ENCODE assay signal across 8 cellular contexts in genomic region chr16:29877266-29877961, GRCh38. TPM values are rescaled to one million over a fixed set of nuclear protein-coding genes. Genes with fewer than 3 reads are reported as not detected.
DNase-seq lines count a peak whose midpoint lies in the region; ATAC-seq, FAIRE-seq and TF ChIP-seq lines count a peak whose summit lies in the region.

No MANE protein-coding gene starts in this region.

- intact Hi-C loops in GM12878 (cut with micrococcal nuclease; ENCODE audit: unreplicated experiment) = no loop called here

- DNase-seq in RPMI7951 (ENCODE audit: low read depth) = peak; percentile 61
- DNase-seq in GM12878 (ENCODE audit: low read depth, low spot score) = peak; percentile 40
- peak; percentile 78 for DNase-seq in lung (ENCODE audit: low spot score)
- no peak for DNase-seq in inferior parietal cortex (ENCODE audit: extremely low spot score)
- DNase-seq in HuH-7.5 (ENCODE audit: low spot score) = no peak
- DNase-seq in HTR-8/SVneo (ENCODE audit: insufficient read length, low spot score) = no peak

- no TSS peak for BruUV-seq in GM12878 (replicated peaks; lab: Mats Ljungman, UMichigan)

- no peak for TF ChIP-seq POLR2A in GM12878 (IDR thresholded peaks at IDR 0.05; ENCODE audit: low read depth, low read length)

- no peak for FAIRE-seq in GM12878 (lab: Jason Lieb, UNC)
- no peak for FAIRE-seq in HTR-8/SVneo (lab: Jason Lieb, UNC)

- H4K20me1 ChIP-seq in GM12878 (ENCODE audit: control insufficient read depth, insufficient read depth) = no peaks in the 10 kb centered on the region

- H3K4me3 ChIP-seq in GM12878 (no peak overlapping the region), lung (no peak overlapping the region)

- H3K27me3 ChIP-seq in GM12878 (replicated peaks in 1 of 2; ENCODE audit: control insufficient read depth in 2 of 2, insufficient read depth in 2 of 2, low read length in 1 of 2) (peaks cover 4 to 5% of the 10 kb centered on the region in 2 experiments; a peak in 3 of 4 replicates), lung (ENCODE audit: control insufficient read depth, insufficient read depth) (peaks cover 4% of the 10 kb centered on the region)

- H3K4me2 ChIP-seq in GM12878 (ENCODE audit: control insufficient read depth, insufficient read depth) = no peak overlapping the region; the same call in 1 of the 2 replicates

- no peaks in the 10 kb centered on the region for H3K9me3 ChIP-seq in GM12878 (replicated peaks; ENCODE audit: control insufficient read depth, insufficient read depth, low read length)
- peaks cover 0 to 6% of the 10 kb centered on the region in 2 donors for H3K9me3 ChIP-seq in lung (ENCODE audit: control insufficient read depth in 2 of 2, insufficient read depth in 1 of 2, low read length in 1 of 2)

- RAD21 ChIA-PET in GM12878 (lab: Charles Lee; ENCODE audit: unreplicated experiment) = no interaction called here

- TF ChIP-seq EP300 in GM12878 (IDR thresholded peaks at IDR 0.05; ENCODE audit: borderline replicate concordance in 1 of 2, control insufficient read depth in 1 of 2, low read depth in 2 of 2, low read length in 2 of 2) = no peak

- ATAC-seq in GM19438 (IDR thresholded peaks at IDR 0.05; ENCODE audit: low read depth, unreplicated experiment) (peak; percentile 81), GM12878 (peak; percentile 95), lung (ENCODE audit: insufficient read depth, low FRiP score) (peak; percentile 81), HG02571 (IDR thresholded peaks at IDR 0.05; ENCODE audit: unreplicated experiment) (no peak)

- no peaks in the 10 kb centered on the region for H3K4me1 ChIP-seq in GM12878 (ENCODE audit: control insufficient read depth, insufficient read depth, low read length)
- H3K4me1 ChIP-seq in lung (ENCODE audit: control insufficient read depth in 2 of 2, insufficient read depth in 2 of 2, low read length in 2 of 2) = peaks cover 0 to 5% of the 10 kb centered on the region in 2 donors

- CTCF ChIA-PET in GM12878 (lab: Yijun Ruan, JAX) = interaction anchor here (1.0 kb wide), 1 partner anchor 178 kb away, joined by 4 read pairs; no protein-coding TSS in a partner anchor

- H3K79me2 ChIP-seq in GM12878 (ENCODE audit: control insufficient read depth, insufficient read depth, low read length) = no peaks in the 10 kb centered on the region

- no peak overlapping the region for H3K27ac ChIP-seq in GM12878 (ENCODE audit: control insufficient read depth, insufficient read depth)
- no peak overlapping the region for H3K27ac ChIP-seq in lung (ENCODE audit: low read depth in 1 of 2, low read length in 1 of 2)

- no peak for TF ChIP-seq RAD21 in GM12878 (IDR thresholded peaks at IDR 0.05; ENCODE audit: insufficient read depth, low read depth, low read length)

- SMC1A ChIA-PET in GM12878 (lab: Charles Lee; ENCODE audit: uncharacterized antibody, unreplicated experiment) = interaction anchor here (1.2 kb wide), 1 partner anchor 85 kb away, joined by 3 read pairs; no protein-coding TSS in a partner anchor

- TF ChIP-seq CTCF in GM12878 (IDR thresholded peaks at IDR 0.05 in 2 of 3, conservative IDR thresholded peaks at IDR 0.05 in 1 of 3; ENCODE audit: control insufficient read depth in 2 of 3, extremely low read depth in 1 of 3, insufficient read depth in 1 of 3, low read depth in 3 of 3, low read length in 3 of 3) = no peak
- no peak for TF ChIP-seq CTCF in lung (IDR thresholded peaks at IDR 0.05; ENCODE audit: control extremely low read depth, extremely low read depth)

- H3K9ac ChIP-seq in GM12878 (ENCODE audit: control insufficient read depth, insufficient read depth, low read length) = no peak overlapping the region

- POLR2A ChIA-PET in GM12878 (lab: Charles Lee) = no interaction called here

- H2AFZ ChIP-seq in GM12878 (ENCODE audit: control insufficient read depth, low read depth, low read length) = no peak overlapping the region

- in situ Hi-C loops in GM12878 (cut with MboI) = no loop called here

- WGBS in GM12878 (ENCODE audit: insufficient coverage, insufficient replicate concordance, low lambda C conversion rate, missing lambda C conversion rate) = 29% methylated on average over 28 of the region's 28 CpGs
- 16 to 21% methylated on average over 24 to 28 of the region's 28 CpGs for WGBS in lung, 2 donors

- H3K36me3 ChIP-seq in GM12878 (ENCODE audit: control insufficient read depth in 2 of 2, insufficient read depth in 2 of 2, low read length in 1 of 2) (no peaks in the 10 kb centered on the region), lung (ENCODE audit: control insufficient read depth in 2 of 2, insufficient read depth in 2 of 2, low read length in 2 of 2) (no peaks in the 10 kb centered on the region)

RNA-seq across cellular contexts. Expression of gene CDIPT, which starts 14.4 kb away (rescaled TPM):
- total RNA-seq in RPMI7951 (2014; rRNA removed; shearing (Covaris generic)) = 83.4 and 90.4 TPM in 2 replicates
- 23.6 and 25.0 TPM in 2 replicates for total RNA-seq in GM12878 (2013; cell fraction: nucleolus; rRNA removed)
- total RNA-seq in GM12878 (2014; rRNA removed) (33.2 and 35.4 TPM in 2 replicates), GM12878 (2014; rRNA removed; fragmentation: Illumina TruSeq; extraction: Trizol) (9.6 and 10.5 TPM in 2 replicates), GM12878 (2021) (31.4 and 34.1 TPM in 2 replicates), lung (10 to 100 TPM; 66.9 to 71.7 TPM)
- 11.5 TPM for polyA plus RNA-seq in GM12878 (2011; ENCODE audit: low read depth)
- polyA plus RNA-seq in GM12878 (2011; rRNA removed) (14.5 and 26.2 TPM in 2 replicates), GM12878 (2014; fragmentation: Illumina TruSeq; extraction: Trizol) (6.8 and 15.5 TPM in 2 replicates), GM12878 (2014; fragmentation: Nextera tagmentation; extraction: Ambion mirVana) (1 to 10 TPM in 1 of 2 experiments, under 1 TPM in 1; 0.87 to 3.5 TPM), GM12878 (2014; rRNA removed) (33.1 and 33.2 TPM in 2 replicates), GM12878 (2016; fragmentation: Nextera tagmentation; extraction: Ambion mirVana) (10 to 100 TPM; 28.1 to 36.4 TPM), lung (100 to 1,000 TPM in 1 of 2 donors, 10 to 100 TPM in 1; 75.0 to 105 TPM)
- polyA plus RNA-seq in GM12878 (2011; cell fraction: cytosol; rRNA removed) = 41.9 and 52.6 TPM in 2 replicates
- 36.4 and 39.8 TPM in 2 replicates for polyA plus RNA-seq in GM12878 (2011; cell fraction: nucleus; rRNA removed)
- 28.7 and 30.8 TPM in 2 replicates for polyA plus RNA-seq in GM12878 (2012)
- 21.6 and 34.8 TPM in 2 replicates for polyA minus RNA-seq in GM12878 (2011; rRNA and poly(A)+ RNA removed)
- 18.7 and 20.5 TPM in 2 replicates for polyA minus RNA-seq in GM12878 (2011; cell fraction: cytosol; rRNA and poly(A)+ RNA removed)
- 11.2 and 15.9 TPM in 2 replicates for polyA minus RNA-seq in GM12878 (2011; cell fraction: nucleus; rRNA and poly(A)+ RNA removed)

RNA-seq across cellular contexts. Expression of gene SEZ6L2, which starts 21.9 kb away (rescaled TPM):
- 4.9 and 6.2 TPM in 2 replicates for total RNA-seq in RPMI7951 (2014; rRNA removed; shearing (Covaris generic))
- not detected in 2 replicates for total RNA-seq in GM12878 (2013; cell fraction: nucleolus; rRNA removed)
- total RNA-seq in GM12878 (2014; rRNA removed) = 0.06 TPM in 1 of 2 replicates, not detected in the other
- total RNA-seq in GM12878 (2014; rRNA removed; fragmentation: Illumina TruSeq; extraction: Trizol) = not detected in 2 replicates
- 0.37 and 0.49 TPM in 2 replicates for total RNA-seq in GM12878 (2021)
- not detected for polyA plus RNA-seq in GM12878 (2011; ENCODE audit: low read depth)
- not detected in 2 replicates for polyA plus RNA-seq in GM12878 (2011; rRNA removed)
- polyA plus RNA-seq in GM12878 (2011; cell fraction: cytosol; rRNA removed) = not detected in 2 replicates
- polyA plus RNA-seq in GM12878 (2011; cell fraction: nucleus; rRNA removed) = not detected in 2 replicates
- not detected in 2 replicates for polyA plus RNA-seq in GM12878 (2012)
- not detected in 2 replicates for polyA plus RNA-seq in GM12878 (2014; fragmentation: Illumina TruSeq; extraction: Trizol)
- not detected for polyA plus RNA-seq in GM12878 (2014; fragmentation: Nextera tagmentation; extraction: Ambion mirVana)
- polyA plus RNA-seq in GM12878 (2014; rRNA removed) = not detected in 2 replicates
- not detected for polyA plus RNA-seq in GM12878 (2016; fragmentation: Nextera tagmentation; extraction: Ambion mirVana)
- polyA minus RNA-seq in GM12878 (2011; rRNA and poly(A)+ RNA removed) = not detected in 2 replicates
- polyA minus RNA-seq in GM12878 (2011; cell fraction: cytosol; rRNA and poly(A)+ RNA removed) = 0.83 and 1.2 TPM in 2 replicates
- polyA minus RNA-seq in GM12878 (2011; cell fraction: nucleus; rRNA and poly(A)+ RNA removed) = not detected in 2 replicates
- 10 to 100 TPM in 1 of 2 donors, 1 to 10 TPM in 1; 6.4 to 19.2 TPM for total RNA-seq in lung
- 1 to 10 TPM; 4.6 to 5.8 TPM for polyA plus RNA-seq in lung

RNA-seq across cellular contexts. Expression of gene ASPHD1, which starts 22.9 kb away (rescaled TPM):
- total RNA-seq in RPMI7951 (2014; rRNA removed; shearing (Covaris generic)) = 2.6 and 4.8 TPM in 2 replicates
- not detected in 2 replicates for total RNA-seq in GM12878 (2013; cell fraction: nucleolus; rRNA removed)
- not detected in 2 replicates for total RNA-seq in GM12878 (2014; rRNA removed)
- not detected in 2 replicates for total RNA-seq in GM12878 (2014; rRNA removed; fragmentation: Illumina TruSeq; extraction: Trizol)
- not detected in 2 replicates for total RNA-seq in GM12878 (2021)
- not detected for polyA plus RNA-seq in GM12878 (2011; ENCODE audit: low read depth)
- polyA plus RNA-seq in GM12878 (2011; rRNA removed) = not detected in 2 replicates
- polyA plus RNA-seq in GM12878 (2011; cell fraction: cytosol; rRNA removed) = not detected in 2 replicates
- polyA plus RNA-seq in GM12878 (2011; cell fraction: nucleus; rRNA removed) = not detected in 2 replicates
- polyA plus RNA-seq in GM12878 (2012) = 0.07 and 0.11 TPM in 2 replicates
- not detected in 2 replicates for polyA plus RNA-seq in GM12878 (2014; fragmentation: Illumina TruSeq; extraction: Trizol)
- polyA plus RNA-seq in GM12878 (2014; fragmentation: Nextera tagmentation; extraction: Ambion mirVana) = not detected
- not detected in 2 replicates for polyA plus RNA-seq in GM12878 (2014; rRNA removed)
- polyA plus RNA-seq in GM12878 (2016; fragmentation: Nextera tagmentation; extraction: Ambion mirVana) = not detected
- polyA minus RNA-seq in GM12878 (2011; rRNA and poly(A)+ RNA removed) = not detected in 2 replicates
- not detected in 2 replicates for polyA minus RNA-seq in GM12878 (2011; cell fraction: cytosol; rRNA and poly(A)+ RNA removed)
- polyA minus RNA-seq in GM12878 (2011; cell fraction: nucleus; rRNA and poly(A)+ RNA removed) = not detected in 2 replicates
- 1 to 10 TPM in 1 of 2 donors, under 1 TPM in 1; 0.34 to 4.3 TPM for total RNA-seq in lung
- 1 to 10 TPM; 3.2 to 4.1 TPM for polyA plus RNA-seq in lung

RNA-seq across cellular contexts. Expression of gene KCTD13, which starts 48.6 kb away (rescaled TPM):
- total RNA-seq in RPMI7951 (2014; rRNA removed; shearing (Covaris generic)) = 3.5 and 5.3 TPM in 2 replicates
- total RNA-seq in GM12878 (2013; cell fraction: nucleolus; rRNA removed) = 59.8 and 76.4 TPM in 2 replicates
- total RNA-seq in GM12878 (2014; rRNA removed) = 9.7 and 11.0 TPM in 2 replicates
- 7.2 and 8.5 TPM in 2 replicates for total RNA-seq in GM12878 (2014; rRNA removed; fragmentation: Illumina TruSeq; extraction: Trizol)
- 20.8 and 29.2 TPM in 2 replicates for total RNA-seq in GM12878 (2021)
- polyA plus RNA-seq in GM12878 (2011; ENCODE audit: low read depth) = 8.1 TPM
- polyA plus RNA-seq in GM12878 (2011; rRNA removed) = 11.4 and 16.8 TPM in 2 replicates
- 19.3 and 22.6 TPM in 2 replicates for polyA plus RNA-seq in GM12878 (2011; cell fraction: cytosol; rRNA removed)
- polyA plus RNA-seq in GM12878 (2011; cell fraction: nucleus; rRNA removed) = 45.9 and 58.0 TPM in 2 replicates
- 14.1 and 14.6 TPM in 2 replicates for polyA plus RNA-seq in GM12878 (2012)
- polyA plus RNA-seq in GM12878 (2014; fragmentation: Illumina TruSeq; extraction: Trizol) = 8.0 and 12.2 TPM in 2 replicates
- 1 to 10 TPM; 3.3 to 3.5 TPM for polyA plus RNA-seq in GM12878 (2014; fragmentation: Nextera tagmentation; extraction: Ambion mirVana)
- polyA plus RNA-seq in GM12878 (2014; rRNA removed) = 22.1 and 29.2 TPM in 2 replicates
- polyA plus RNA-seq in GM12878 (2016; fragmentation: Nextera tagmentation; extraction: Ambion mirVana) = 10 to 100 TPM; 12.8 to 14.5 TPM
- 16.2 and 20.7 TPM in 2 replicates for polyA minus RNA-seq in GM12878 (2011; rRNA and poly(A)+ RNA removed)
- 6.5 and 7.8 TPM in 2 replicates for polyA minus RNA-seq in GM12878 (2011; cell fraction: cytosol; rRNA and poly(A)+ RNA removed)
- 14.5 and 25.4 TPM in 2 replicates for polyA minus RNA-seq in GM12878 (2011; cell fraction: nucleus; rRNA and poly(A)+ RNA removed)
- 10 to 100 TPM; 18.0 to 26.2 TPM for total RNA-seq in lung
- polyA plus RNA-seq in lung = 10 to 100 TPM; 15.0 to 15.1 TPM

RNA-seq across cellular contexts. Expression of gene MVP, which starts 57.2 kb away (rescaled TPM):
- total RNA-seq in RPMI7951 (2014; rRNA removed; shearing (Covaris generic)) = 140 and 141 TPM in 2 replicates
- 84.4 and 84.6 TPM in 2 replicates for total RNA-seq in GM12878 (2013; cell fraction: nucleolus; rRNA removed)
- total RNA-seq in GM12878 (2014; rRNA removed) (60.2 and 67.9 TPM in 2 replicates), GM12878 (2014; rRNA removed; fragmentation: Illumina TruSeq; extraction: Trizol) (28.1 and 28.9 TPM in 2 replicates), GM12878 (2021) (62.5 and 62.7 TPM in 2 replicates), lung (100 to 1,000 TPM; 150 to 322 TPM)
- polyA plus RNA-seq in GM12878 (2011; ENCODE audit: low read depth) = 32.9 TPM
- polyA plus RNA-seq in GM12878 (2011; rRNA removed) (26.8 and 74.2 TPM in 2 replicates), GM12878 (2014; fragmentation: Illumina TruSeq; extraction: Trizol) (18.5 and 37.3 TPM in 2 replicates), GM12878 (2014; fragmentation: Nextera tagmentation; extraction: Ambion mirVana) (1 to 10 TPM in 1 of 2 experiments, under 1 TPM in 1; 0.98 to 1.2 TPM), GM12878 (2014; rRNA removed) (46.7 and 56.9 TPM in 2 replicates), GM12878 (2016; fragmentation: Nextera tagmentation; extraction: Ambion mirVana) (10 to 100 TPM; 63.5 to 64.6 TPM), lung (100 to 1,000 TPM; 239 to 267 TPM)
- polyA plus RNA-seq in GM12878 (2011; cell fraction: cytosol; rRNA removed) = 59.9 and 79.0 TPM in 2 replicates
- polyA plus RNA-seq in GM12878 (2011; cell fraction: nucleus; rRNA removed) = 152 and 155 TPM in 2 replicates
- 54.3 and 57.3 TPM in 2 replicates for polyA plus RNA-seq in GM12878 (2012)
- polyA minus RNA-seq in GM12878 (2011; rRNA and poly(A)+ RNA removed) = 183 and 191 TPM in 2 replicates
- polyA minus RNA-seq in GM12878 (2011; cell fraction: cytosol; rRNA and poly(A)+ RNA removed) = 59.3 and 71.4 TPM in 2 replicates
- 47.4 and 71.8 TPM in 2 replicates for polyA minus RNA-seq in GM12878 (2011; cell fraction: nucleus; rRNA and poly(A)+ RNA removed)

Comparison
In these comparisons a context has a peak if more than half of its experiments do, and no peak if none do; other contexts are left out.
1. DNase-seq: peak in RPMI7951 (single experiment), GM12878 (single experiment) and lung (single experiment); none in inferior parietal cortex (single experiment), HuH-7.5 (single experiment) and HTR-8/SVneo (single experiment).